Comparison of ENCODE assay signal across 11 cellular contexts in the genomic region with DNA sequence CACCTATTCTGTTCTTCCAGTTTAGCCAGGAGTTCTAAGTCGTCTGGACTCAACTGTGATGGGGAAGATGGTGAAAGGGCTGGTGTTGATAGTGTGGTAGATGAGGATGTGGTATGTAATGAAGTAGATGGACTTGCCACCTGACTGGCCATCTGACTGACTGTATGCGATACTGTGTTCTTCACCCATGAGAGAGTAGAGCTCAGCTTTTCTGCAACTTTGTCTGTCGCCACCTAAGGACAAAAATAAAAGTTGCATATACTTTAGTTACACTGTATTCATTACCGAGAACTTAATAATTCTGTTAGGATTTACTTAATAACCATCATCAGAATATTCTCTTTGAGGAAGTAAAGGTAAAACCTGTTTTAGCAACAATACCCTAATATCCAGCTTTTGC. TPM values are rescaled to one million over a fixed set of nuclear protein-coding genes. Genes with fewer than 3 reads are reported as not detected.
DNase-seq lines count a peak whose midpoint lies in the region; ATAC-seq, FAIRE-seq and TF ChIP-seq lines count a peak whose summit lies in the region.
"Had no signal": no experiment of that assay in that cellular context is flagged by ENCODE, and none has a peak within 500 bp of the region (broad histone marks: within the 10 kb centered on the region; RNA-seq: fewer than 3 reads in every experiment).

No MANE protein-coding gene starts in this region.

- H3K4me3 ChIP-seq in SU-DHL-6 (ENCODE audit: insufficient read depth, low read length, poor library complexity, severe bottlenecking) = no peak overlapping the region
- no peak overlapping the region for H3K4me3 ChIP-seq in uterus

- H3K36me3 ChIP-seq in SU-DHL-6 (ENCODE audit: low read length) = no peaks in the 10 kb centered on the region
- H3K36me3 ChIP-seq in uterus = no peaks in the 10 kb centered on the region

- H3K27ac ChIP-seq in SU-DHL-6 (ENCODE audit: low read depth, low read length) (no peak overlapping the region), uterus (no peak overlapping the region)

- ATAC-seq in GM19395 (IDR thresholded peaks at IDR 0.05; ENCODE audit: unreplicated experiment) (peak; percentile 54), GM18873 (IDR thresholded peaks at IDR 0.05; ENCODE audit: low FRiP score, unreplicated experiment) (no peak)

- no peak for FAIRE-seq in D721Med (lab: Jason Lieb, UNC)

- H3K9me2 ChIP-seq in SU-DHL-6 (replicated peaks; ENCODE audit: insufficient read depth, low read length) = no peaks in the 10 kb centered on the region

- no peak for DNase-seq in D721Med (ENCODE audit: insufficient read length, low spot score)
- peak; percentile 24 for DNase-seq in iris pigment epithelial cell (ENCODE audit: low read depth)
- no peak for DNase-seq in stimulated activated CD4-positive, alpha-beta T cell treated with anti-CD3 and anti-CD28 coated beads, Interleukin-15, amount 100 ng/mL, for 24 hours
- no peak for DNase-seq in NCI-H446 (lab: John Stamatoyannopoulos, UW)
- no peak for DNase-seq in uterus
- DNase-seq: activated CD4-positive, alpha-beta T cell treated with anti-CD3 and anti-CD28 coated beads for 1 hour; amygdala; NCI-H2081 treated with DMSO at 0.1 percent for 48 hours had no signal

- no peak for TF ChIP-seq POLR2A in uterus (IDR thresholded peaks at IDR 0.05)

- H3K9me3 ChIP-seq in SU-DHL-6 (ENCODE audit: insufficient read depth, low read length) = no peaks in the 10 kb centered on the region
- H3K9me3 ChIP-seq in uterus = no peaks in the 10 kb centered on the region

- H3K9ac ChIP-seq in SU-DHL-6 (ENCODE audit: low read length) = no peak overlapping the region

- H3K4me2 ChIP-seq in SU-DHL-6 (ENCODE audit: low read depth, low read length, poor library complexity, severe bottlenecking) = no peak overlapping the region

- TF ChIP-seq CTCF in D721Med (IDR thresholded peaks at IDR 0.05; ENCODE audit: insufficient read depth, missing control alignments) (peak; percentile 31), SU-DHL-6 (IDR thresholded peaks at IDR 0.05; ENCODE audit: insufficient read depth, low read length, poor library complexity, severe bottlenecking) (no peak), uterus (IDR thresholded peaks at IDR 0.05) (no peak)

- no peaks in the 10 kb centered on the region for H3K79me2 ChIP-seq in SU-DHL-6 (ENCODE audit: insufficient read depth, low read length)

- H3F3A ChIP-seq in SU-DHL-6 (ENCODE audit: insufficient read depth) = peaks cover 5% of the 10 kb centered on the region; the same call in 1 of the 2 replicates

- peak overlapping the region; percentile 8 for H2AFZ ChIP-seq in SU-DHL-6 (ENCODE audit: low read depth, low read length, severe bottlenecking)

- H3K27me3 ChIP-seq in SU-DHL-6 (ENCODE audit: low read length) (no peaks in the 10 kb centered on the region), uterus (no peaks in the 10 kb centered on the region)

- intact Hi-C loops in uterus (cut with DNase I; ENCODE audit: low total_unique reads) = no loop called here

- H4K20me1 ChIP-seq in SU-DHL-6 (ENCODE audit: low read depth, low read length) = peaks cover 10% of the 10 kb centered on the region; the same call in 1 of the 2 replicates

- no peaks in the 10 kb centered on the region for H3K4me1 ChIP-seq in uterus

RNA-seq across cellular contexts. Expression of a gene that starts 48.5 kb away (rescaled TPM):
- 100 to 1,000 TPM in 1 of 4 donors, 10 to 100 TPM in 3; 53.0 to 112 (median 58.4) TPM for total RNA-seq in uterus
